9 cellular contexts compared by ENCODE assay signal in the genomic region with DNA sequence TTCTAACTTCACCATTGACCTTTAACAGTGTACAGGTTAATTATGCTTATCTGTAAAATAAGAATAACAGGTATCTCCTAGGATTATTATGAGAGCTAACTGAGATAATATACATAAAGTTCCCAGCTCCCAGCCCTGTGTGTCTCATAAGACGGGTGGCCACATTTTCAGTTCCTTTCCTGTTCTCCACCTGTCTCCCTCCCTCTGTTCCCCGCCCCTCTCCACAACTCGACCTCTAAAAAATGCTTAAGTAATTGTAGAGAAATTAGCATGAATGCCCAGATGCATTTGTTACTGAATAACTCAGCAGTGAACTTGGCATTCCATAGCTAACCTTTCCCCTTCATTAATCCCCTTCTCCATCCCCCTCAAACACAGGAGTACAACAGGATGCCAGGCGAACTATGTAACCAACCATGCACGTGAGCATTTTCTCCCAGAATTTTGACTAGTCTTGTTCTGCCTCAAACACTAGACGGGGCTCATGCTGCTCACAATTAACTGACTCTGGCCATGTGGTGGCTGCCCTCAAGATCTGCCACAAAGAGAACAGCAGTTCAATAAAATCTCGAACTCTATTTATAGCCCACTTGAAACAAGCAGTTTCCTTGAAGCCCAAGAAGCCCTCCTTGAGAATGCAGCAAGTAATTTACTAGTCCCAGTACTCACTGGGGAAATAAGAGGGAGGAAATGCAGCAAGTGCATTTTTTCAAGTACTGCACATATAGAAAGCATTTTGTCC.
DNase-seq lines count a peak whose midpoint lies in the region; ATAC-seq and TF ChIP-seq lines count a peak whose summit lies in the region.
"Had no signal": no experiment of that assay in that cellular context is flagged by ENCODE, and none has a peak within 500 bp of the region (broad histone marks: within the 10 kb centered on the region; RNA-seq: fewer than 3 reads in every experiment).

No MANE protein-coding gene starts in this region.

- DNase-seq in NCI-H82 (lab: John Stamatoyannopoulos, UW) (peak; percentile 37), NCI-H82 treated with DMSO at 0.1 percent for 48 hours (lab: John Stamatoyannopoulos, UW; ENCODE audit: unreplicated experiment) (no peak), amniotic epithelial cell (ENCODE audit: low read depth) (peak; percentile 81), left lung (peak in 1 of 2 donors; percentile 53)
- DNase-seq in CD8-positive, alpha-beta memory T cell, result no peak
- DNase-seq in activated CD4-positive, alpha-beta T cell treated with anti-CD3 and anti-CD28 coated beads, Interleukin-2, amount 50 U/mL, for 48 hours, result no peak

- TF ChIP-seq CTCF in left lung (IDR thresholded peaks at IDR 0.05), result no peak

- H3K9me3 ChIP-seq in left lung, result no peaks in the 10 kb centered on the region
- no peaks in the 10 kb centered on the region for H3K9me3 ChIP-seq in CD8-positive, alpha-beta memory T cell (ENCODE audit: low read length)

- POLR2A ChIA-PET in CD8-positive, alpha-beta memory T cell (lab: Charles Lee), result no interaction called here

- peaks cover 9 to 12% of the 10 kb centered on the region in 2 donors for H3K4me1 ChIP-seq in left lung
- no peaks in the 10 kb centered on the region for H3K4me1 ChIP-seq in CD8-positive, alpha-beta memory T cell (ENCODE audit: insufficient read depth, low read length)

- no peaks in the 10 kb centered on the region for H3K36me3 ChIP-seq in left lung
- H3K36me3 ChIP-seq in CD8-positive, alpha-beta memory T cell (ENCODE audit: insufficient read depth, low read length), result no peaks in the 10 kb centered on the region

- H3K27me3 ChIP-seq in left lung, result no peaks in the 10 kb centered on the region
- H3K27me3 ChIP-seq in CD8-positive, alpha-beta memory T cell (ENCODE audit: insufficient read depth, low read length, poor library complexity, severe bottlenecking), result no peaks in the 10 kb centered on the region

- peak overlapping the region in 1 of 4 donors; percentile 24 for H3K4me3 Mint-ChIP-seq in IgD-negative memory B cell
- no peak overlapping the region for H3K4me3 Mint-ChIP-seq in CD8-positive, alpha-beta memory T cell
- H3K4me3 Mint-ChIP-seq: central memory CD8-positive, alpha-beta T cell had no signal

- CTCF ChIA-PET in CD8-positive, alpha-beta memory T cell (lab: Charles Lee), result no interaction called here

- H3K27me3 Mint-ChIP-seq in IgD-negative memory B cell, result no peaks in the 10 kb centered on the region
- H3K27me3 Mint-ChIP-seq in CD8-positive, alpha-beta memory T cell, result no peaks in the 10 kb centered on the region
- H3K27me3 Mint-ChIP-seq: central memory CD8-positive, alpha-beta T cell had no signal

- peak overlapping the region; percentile 58 to 65 for H3K27ac ChIP-seq in left lung
- no peak overlapping the region for H3K27ac ChIP-seq in CD8-positive, alpha-beta memory T cell (ENCODE audit: low read depth, low read length)

- H3K36me3 Mint-ChIP-seq in IgD-negative memory B cell, result no peaks in the 10 kb centered on the region
- H3K36me3 Mint-ChIP-seq in CD8-positive, alpha-beta memory T cell, result no peaks in the 10 kb centered on the region

- no peak overlapping the region for H3K4me3 ChIP-seq in left lung
- H3K4me3 ChIP-seq in CD8-positive, alpha-beta memory T cell (ENCODE audit: low read length), result no peak overlapping the region

- no peaks in the 10 kb centered on the region for H3K9me3 Mint-ChIP-seq in IgD-negative memory B cell
- H3K9me3 Mint-ChIP-seq in CD8-positive, alpha-beta memory T cell, result peaks cover 0 to 8% (median 2%) of the 10 kb centered on the region in 5 donors

- peaks cover 15 to 48% (median 44%) of the 10 kb centered on the region in 3 donors for H3K4me1 Mint-ChIP-seq in IgD-negative memory B cell
- no peaks in the 10 kb centered on the region for H3K4me1 Mint-ChIP-seq in CD8-positive, alpha-beta memory T cell
- H3K4me1 Mint-ChIP-seq: central memory CD8-positive, alpha-beta T cell had no signal

- peak overlapping the region; percentile 59 to 75 (median 62) for H3K27ac Mint-ChIP-seq in IgD-negative memory B cell
- no peak overlapping the region for H3K27ac Mint-ChIP-seq in CD8-positive, alpha-beta memory T cell

- intact Hi-C loops in left lung (cut with DNase I), result no loop called here

- peak; percentile 67 for ATAC-seq in left lung
- ATAC-seq in HG03025 (IDR thresholded peaks at IDR 0.05; ENCODE audit: low FRiP score, unreplicated experiment), result no peak

Comparison
In these comparisons a context has a peak if more than half of its experiments do, and no peak if none do; other contexts are left out.
1. DNase-seq: peak in NCI-H82 (single experiment) and amniotic epithelial cell (single experiment); none in NCI-H82 treated with DMSO at 0.1 percent for 48 hours (single experiment), CD8-positive, alpha-beta memory T cell (0 of 5) and activated CD4-positive, alpha-beta T cell treated with anti-CD3 and anti-CD28 coated beads, Interleukin-2, amount 50 U/mL, for 48 hours (0 of 2).
2. H3K27ac Mint-ChIP-seq: peak in IgD-negative memory B cell (3 of 3); none in CD8-positive, alpha-beta memory T cell (0 of 8).